In genomic region chr13:101639711-101640110, GRCh38 we compare ENCODE assay signal across 15 cellular contexts.
"Had no signal": no experiment of that assay in that cellular context is flagged by ENCODE, and none has a peak within 500 bp of the region (broad histone marks: within the 10 kb centered on the region; RNA-seq: fewer than 3 reads in every experiment).

No MANE protein-coding gene starts in this region.

- ATAC-seq: activated CD8-positive, alpha-beta T cell treated with anti-CD3 and anti-CD28 coated beads for 36 hours; activated T-cell treated with anti-CD3 and anti-CD28 coated beads, Interleukin-2, amount 50 U/mL, for 72 hours; naive thymus-derived CD4-positive, alpha-beta T cell; stimulated activated effector memory CD8-positive, alpha-beta T cell treated with anti-CD3 and anti-CD28 coated beads, Interleukin-12 subunit alpha, Interleukin-12 subunit beta, amount 100 ng/mL, for 72 hours had no signal

- H3K27ac Mint-ChIP-seq: activated B cell treated with CpG ODN at 0.5 μM for 24 hours; activated CD8-positive, alpha-beta T cell treated with anti-CD3 and anti-CD28 coated beads for 36 hours; activated naive CD8-positive, alpha-beta T cell treated with anti-CD3 and anti-CD28 coated beads, Interleukin-2, amount 10 ng/mL, durations not matched to agents 7 days and 5 days; activated T-cell treated with anti-CD3 and anti-CD28 coated beads, Interleukin-2, amount 50 U/mL, for 72 hours; endodermal cell; naive thymus-derived CD4-positive, alpha-beta T cell; stimulated activated effector memory CD8-positive, alpha-beta T cell treated with anti-CD3 and anti-CD28 coated beads, Interleukin-12 subunit alpha, Interleukin-12 subunit beta, amount 100 ng/mL, for 72 hours had no signal

- H3K27me3 ChIP-seq: sigmoid colon had no signal

- H3K36me3 ChIP-seq: sigmoid colon had no signal

- H3K4me3 ChIP-seq: lung, sigmoid colon had no signal

- H3K4me3 Mint-ChIP-seq: activated B cell treated with CpG ODN at 0.5 μM for 24 hours; activated CD8-positive, alpha-beta T cell treated with anti-CD3 and anti-CD28 coated beads for 36 hours; activated naive CD8-positive, alpha-beta T cell treated with anti-CD3 and anti-CD28 coated beads, Interleukin-2, amount 10 ng/mL, durations not matched to agents 7 days and 5 days; activated T-cell treated with anti-CD3 and anti-CD28 coated beads, Interleukin-2, amount 50 U/mL, for 72 hours; endodermal cell; naive thymus-derived CD4-positive, alpha-beta T cell; stimulated activated effector memory CD8-positive, alpha-beta T cell treated with anti-CD3 and anti-CD28 coated beads, Interleukin-12 subunit alpha, Interleukin-12 subunit beta, amount 100 ng/mL, for 72 hours had no signal

- H3K36me3 Mint-ChIP-seq: activated naive CD8-positive, alpha-beta T cell treated with anti-CD3 and anti-CD28 coated beads, Interleukin-2, amount 10 ng/mL, durations not matched to agents 7 days and 5 days; naive thymus-derived CD4-positive, alpha-beta T cell; stimulated activated effector memory CD8-positive, alpha-beta T cell treated with anti-CD3 and anti-CD28 coated beads, Interleukin-12 subunit alpha, Interleukin-12 subunit beta, amount 100 ng/mL, for 72 hours had no signal

- H3K79me2 ChIP-seq: parathyroid adenoma had no signal

- H3K4me1 ChIP-seq: parathyroid adenoma, sigmoid colon had no signal

- H3K9ac ChIP-seq: parathyroid adenoma had no signal

- H3K27ac ChIP-seq: parathyroid adenoma, sigmoid colon had no signal

- DNase-seq: activated B cell treated with CpG ODN at 0.5 μM for 24 hours; activated CD4-positive, alpha-beta T cell treated with anti-CD3 and anti-CD28 coated beads for 48 hours; activated CD8-positive, alpha-beta memory T cell treated with anti-CD3 and anti-CD28 coated beads, Interleukin-2, amount 50 U/mL, for 4 hours; activated CD8-positive, alpha-beta T cell treated with anti-CD3 and anti-CD28 coated beads for 36 hours; activated gamma-delta T cell; activated naive CD8-positive, alpha-beta T cell treated with anti-CD3 and anti-CD28 coated beads, Interleukin-2, amount 10 ng/mL, durations not matched to agents 7 days and 5 days; activated T-cell treated with anti-CD3 and anti-CD28 coated beads, Interleukin-2, amount 50 U/mL, for 72 hours; endodermal cell; erythroblast; naive thymus-derived CD4-positive, alpha-beta T cell; sigmoid colon; T-helper 2 cell had no signal

- H2AFZ ChIP-seq: parathyroid adenoma had no signal

- H3K4me1 Mint-ChIP-seq: activated B cell treated with CpG ODN at 0.5 μM for 24 hours; activated naive CD8-positive, alpha-beta T cell treated with anti-CD3 and anti-CD28 coated beads, Interleukin-2, amount 10 ng/mL, durations not matched to agents 7 days and 5 days; stimulated activated effector memory CD8-positive, alpha-beta T cell treated with anti-CD3 and anti-CD28 coated beads, Interleukin-12 subunit alpha, Interleukin-12 subunit beta, amount 100 ng/mL, for 72 hours had no signal

- H3K9me3 Mint-ChIP-seq: activated CD8-positive, alpha-beta T cell treated with anti-CD3 and anti-CD28 coated beads for 36 hours; activated naive CD8-positive, alpha-beta T cell treated with anti-CD3 and anti-CD28 coated beads, Interleukin-2, amount 10 ng/mL, durations not matched to agents 7 days and 5 days; activated T-cell treated with anti-CD3 and anti-CD28 coated beads, Interleukin-2, amount 50 U/mL, for 72 hours; endodermal cell; stimulated activated effector memory CD8-positive, alpha-beta T cell treated with anti-CD3 and anti-CD28 coated beads, Interleukin-12 subunit alpha, Interleukin-12 subunit beta, amount 100 ng/mL, for 72 hours had no signal

- H3K27me3 Mint-ChIP-seq: activated B cell treated with CpG ODN at 0.5 μM for 24 hours; activated CD8-positive, alpha-beta T cell treated with anti-CD3 and anti-CD28 coated beads for 36 hours had no signal

- H3K9me3 ChIP-seq: sigmoid colon had no signal
